In the genomic region with DNA sequence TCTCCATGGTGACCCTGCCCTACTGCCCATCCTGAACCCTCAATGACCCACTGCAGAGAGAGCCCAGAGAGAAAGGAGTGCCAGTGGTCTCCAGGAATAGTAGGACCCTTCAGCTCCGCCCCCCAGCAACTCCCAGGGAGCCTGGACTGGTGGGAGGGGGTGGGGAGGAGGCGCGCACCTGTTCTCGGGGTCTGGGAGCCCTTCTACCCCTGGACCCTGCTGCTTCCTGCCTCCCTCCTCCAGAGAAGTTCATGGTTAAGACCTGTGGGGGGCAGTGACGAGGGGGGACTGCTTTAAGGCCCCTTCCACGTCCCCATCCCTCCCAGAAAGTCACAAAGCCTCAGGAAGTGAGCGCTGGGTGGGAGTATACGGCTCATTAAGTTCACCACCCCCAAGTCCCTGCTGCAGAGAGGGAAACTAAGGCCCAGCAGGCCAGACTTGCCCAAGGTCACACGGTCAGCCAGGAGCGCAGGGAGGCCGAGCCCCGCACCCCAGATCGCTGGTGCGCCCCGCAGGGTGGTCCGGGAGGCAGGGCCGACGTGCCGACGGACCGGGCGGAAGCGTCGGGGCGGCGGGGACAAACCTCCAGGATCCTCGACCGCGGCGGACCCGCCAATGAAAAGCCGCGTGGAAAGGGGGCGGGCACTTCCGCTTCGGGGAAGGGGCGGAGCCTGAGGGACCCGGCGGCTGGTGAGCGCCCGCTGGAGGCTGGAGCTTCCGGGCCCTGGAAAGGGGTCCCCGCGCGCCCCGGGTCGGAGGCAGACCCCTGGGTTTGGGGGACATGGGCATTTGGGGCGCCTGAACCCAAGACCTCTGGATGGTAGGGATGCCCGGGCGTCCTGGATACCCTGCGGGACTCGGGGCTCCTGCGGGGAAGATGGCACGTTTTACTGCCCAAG, we compare ENCODE assay signal across 8 cellular contexts.
DNase-seq lines count a peak whose midpoint lies in the region; ATAC-seq and TF ChIP-seq lines count a peak whose summit lies in the region.

A gene with protein sequence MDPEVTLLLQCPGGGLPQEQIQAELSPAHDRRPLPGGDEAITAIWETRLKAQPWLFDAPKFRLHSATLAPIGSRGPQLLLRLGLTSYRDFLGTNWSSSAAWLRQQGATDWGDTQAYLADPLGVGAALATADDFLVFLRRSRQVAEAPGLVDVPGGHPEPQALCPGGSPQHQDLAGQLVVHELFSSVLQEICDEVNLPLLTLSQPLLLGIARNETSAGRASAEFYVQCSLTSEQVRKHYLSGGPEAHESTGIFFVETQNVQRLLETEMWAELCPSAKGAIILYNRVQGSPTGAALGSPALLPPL (plus strand): TSS at position 667 of the 899 bp plus-strand sequence. CDS start 379 bp downstream, outside the sequence.
A gene with protein sequence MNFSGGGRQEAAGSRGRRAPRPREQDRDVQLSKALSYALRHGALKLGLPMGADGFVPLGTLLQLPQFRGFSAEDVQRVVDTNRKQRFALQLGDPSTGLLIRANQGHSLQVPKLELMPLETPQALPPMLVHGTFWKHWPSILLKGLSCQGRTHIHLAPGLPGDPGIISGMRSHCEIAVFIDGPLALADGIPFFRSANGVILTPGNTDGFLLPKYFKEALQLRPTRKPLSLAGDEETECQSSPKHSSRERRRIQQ (minus strand): TSS at position 579 of the 899 bp plus-strand sequence. CDS start 326 bp downstream, at position 253.

- H3K27ac ChIP-seq in caudate nucleus (ENCODE audit: low read depth, low read length) = peak within 1 kb of the TSS; percentile 91

- peak; percentile 51 for TF ChIP-seq CTCF in GM12873 (IDR thresholded peaks at IDR 0.05; ENCODE audit: insufficient read depth, low read depth, low read length, missing control alignments)

- ATAC-seq in HG02943 (IDR thresholded peaks at IDR 0.05; ENCODE audit: low read depth, unreplicated experiment) (peak; percentile 34), HG02884 (IDR thresholded peaks at IDR 0.05; ENCODE audit: unreplicated experiment) (no peak)

- DNase-seq in NCI-H226 (peak; percentile 80), caudate nucleus (lab: John Stamatoyannopoulos, UW) (peak in 58 of 61 donors; percentile 46 to 92 (median 83)), islet precursor cell (peak; percentile 93)
- peak; percentile 81 to 85 (median 84) for DNase-seq in activated CD4-positive, CD25-positive, alpha-beta regulatory T cell (lab: John Stamatoyannopoulos, UW)
- peak; percentile 94 for DNase-seq in stimulated activated CD4-positive, alpha-beta T cell treated with anti-CD3 and anti-CD28 coated beads, Interleukin-12 subunit alpha, Interleukin-12 subunit beta, amount 100 ng/mL, for 4 hours
